16 cellular contexts compared by ENCODE assay signal in genomic region chr22:24845036-24845918, GRCh38. TPM values are rescaled to one million over a fixed set of nuclear protein-coding genes. Genes with fewer than 3 reads are reported as not detected.
DNase-seq lines count a peak whose midpoint lies in the region; ATAC-seq and TF ChIP-seq lines count a peak whose summit lies in the region.
"Had no signal": no experiment of that assay in that cellular context is flagged by ENCODE, and none has a peak within 500 bp of the region (broad histone marks: within the 10 kb centered on the region; RNA-seq: fewer than 3 reads in every experiment).

No MANE protein-coding gene starts in this region.

- H3K36me3 Mint-ChIP-seq in activated CD4-positive, alpha-beta memory T cell treated with anti-CD3 and anti-CD28 coated beads, Interleukin-2, amount 10 ng/mL, durations not matched to agents 7 days and 5 days (ENCODE audit: low read depth) = no peaks in the 10 kb centered on the region
- H3K36me3 Mint-ChIP-seq in activated CD4-positive, alpha-beta memory T cell treated with anti-CD3 and anti-CD28 coated beads for 36 hours = no peaks in the 10 kb centered on the region
- H3K36me3 Mint-ChIP-seq in stimulated activated memory B cell treated with anti-CD40 and anti-IgM and Interleukin-4, amounts not matched to agents 10 μg/mL and 1 μg/mL and 100 μg/mL, for 72 hours = no peaks in the 10 kb centered on the region
- H3K36me3 Mint-ChIP-seq: activated naive CD8-positive, alpha-beta T cell treated with anti-CD3 and anti-CD28 coated beads, Interleukin-2, amount 10 ng/mL, durations not matched to agents 7 days and 5 days; T-cell had no signal

- peaks cover 22% of the 10 kb centered on the region for H3K4me1 Mint-ChIP-seq in activated CD4-positive, alpha-beta memory T cell treated with anti-CD3 and anti-CD28 coated beads, Interleukin-2, amount 10 ng/mL, durations not matched to agents 7 days and 5 days
- H3K4me1 Mint-ChIP-seq in activated CD4-positive, alpha-beta memory T cell treated with anti-CD3 and anti-CD28 coated beads for 36 hours (ENCODE audit: low read depth) = peaks cover 3% of the 10 kb centered on the region
- H3K4me1 Mint-ChIP-seq in stimulated activated memory B cell treated with anti-CD40 and anti-IgM and Interleukin-4, amounts not matched to agents 10 μg/mL and 1 μg/mL and 100 μg/mL, for 72 hours = no peaks in the 10 kb centered on the region

- H3K27me3 Mint-ChIP-seq in activated CD4-positive, alpha-beta memory T cell treated with anti-CD3 and anti-CD28 coated beads, Interleukin-2, amount 10 ng/mL, durations not matched to agents 7 days and 5 days = peaks cover 2% of the 10 kb centered on the region
- H3K27me3 Mint-ChIP-seq in activated CD4-positive, alpha-beta memory T cell treated with anti-CD3 and anti-CD28 coated beads for 36 hours = no peaks in the 10 kb centered on the region
- peaks cover 45% of the 10 kb centered on the region for H3K27me3 Mint-ChIP-seq in stimulated activated memory B cell treated with anti-CD40 and anti-IgM and Interleukin-4, amounts not matched to agents 10 μg/mL and 1 μg/mL and 100 μg/mL, for 72 hours
- H3K27me3 Mint-ChIP-seq: T-cell had no signal

- TF ChIP-seq CTCF in fibroblast of pulmonary artery (IDR thresholded peaks at IDR 0.05; ENCODE audit: low read length, missing control alignments) = no peak

- H3K9me3 Mint-ChIP-seq in activated CD4-positive, alpha-beta memory T cell treated with anti-CD3 and anti-CD28 coated beads, Interleukin-2, amount 10 ng/mL, durations not matched to agents 7 days and 5 days = no peaks in the 10 kb centered on the region
- no peaks in the 10 kb centered on the region for H3K9me3 Mint-ChIP-seq in activated CD4-positive, alpha-beta memory T cell treated with anti-CD3 and anti-CD28 coated beads for 36 hours
- H3K9me3 Mint-ChIP-seq in stimulated activated memory B cell treated with anti-CD40 and anti-IgM and Interleukin-4, amounts not matched to agents 10 μg/mL and 1 μg/mL and 100 μg/mL, for 72 hours = no peaks in the 10 kb centered on the region
- H3K9me3 Mint-ChIP-seq: activated naive CD8-positive, alpha-beta T cell treated with anti-CD3 and anti-CD28 coated beads, Interleukin-2, amount 10 ng/mL, durations not matched to agents 7 days and 5 days; T-cell had no signal

- peak; percentile 17 for DNase-seq in activated CD4-positive, alpha-beta memory T cell treated with anti-CD3 and anti-CD28 coated beads, Interleukin-2, amount 10 ng/mL, durations not matched to agents 7 days and 5 days
- DNase-seq in activated CD4-positive, alpha-beta memory T cell treated with anti-CD3 and anti-CD28 coated beads for 36 hours = no peak
- peak; percentile 31 for DNase-seq in RKO (ENCODE audit: low spot score)
- peak; percentile 13 for DNase-seq in fibroblast of pulmonary artery (ENCODE audit: low read depth)
- DNase-seq in foreskin melanocyte = no peak
- DNase-seq in glomerular visceral epithelial cell (ENCODE audit: extremely low spot score) = no peak
- DNase-seq in SK-N-DZ (ENCODE audit: low spot score) = no peak
- DNase-seq: activated CD4-positive, alpha-beta T cell treated with anti-CD3 and anti-CD28 coated beads, Interleukin-2, amount 50 U/mL, for 48 hours; activated naive CD8-positive, alpha-beta T cell treated with anti-CD3 and anti-CD28 coated beads, Interleukin-2, amount 10 ng/mL, durations not matched to agents 7 days and 5 days; DMS79 treated with DMSO at 0.1 percent for 48 hours; dorsolateral prefrontal cortex; mesendoderm; NCI-H1105 treated with DMSO at 0.1 percent for 48 hours; NCI-H526 had no signal

- POLR2A ChIA-PET in activated CD4-positive, alpha-beta memory T cell treated with anti-CD3 and anti-CD28 coated beads, Interleukin-2, amount 10 ng/mL, durations not matched to agents 7 days and 5 days (lab: Charles Lee) = no interaction called here
- POLR2A ChIA-PET in activated CD4-positive, alpha-beta memory T cell treated with anti-CD3 and anti-CD28 coated beads for 36 hours (lab: Charles Lee) = no interaction called here

- H3K27ac Mint-ChIP-seq in activated CD4-positive, alpha-beta memory T cell treated with anti-CD3 and anti-CD28 coated beads, Interleukin-2, amount 10 ng/mL, durations not matched to agents 7 days and 5 days = no peak overlapping the region
- H3K27ac Mint-ChIP-seq in activated CD4-positive, alpha-beta memory T cell treated with anti-CD3 and anti-CD28 coated beads for 36 hours = no peak overlapping the region
- no peak overlapping the region for H3K27ac Mint-ChIP-seq in stimulated activated memory B cell treated with anti-CD40 and anti-IgM and Interleukin-4, amounts not matched to agents 10 μg/mL and 1 μg/mL and 100 μg/mL, for 72 hours
- H3K27ac Mint-ChIP-seq: activated naive CD8-positive, alpha-beta T cell treated with anti-CD3 and anti-CD28 coated beads, Interleukin-2, amount 10 ng/mL, durations not matched to agents 7 days and 5 days had no signal

- peak; percentile 16 for ATAC-seq in stimulated activated memory B cell treated with anti-CD40 and anti-IgM and Interleukin-4, amounts not matched to agents 10 μg/mL and 1 μg/mL and 100 μg/mL, for 72 hours

- CTCF ChIA-PET in activated CD4-positive, alpha-beta memory T cell treated with anti-CD3 and anti-CD28 coated beads, Interleukin-2, amount 10 ng/mL, durations not matched to agents 7 days and 5 days (lab: Charles Lee) = interaction anchor here (1.5 kb wide), 1 partner anchor 73 kb away, joined by 5 read pairs; no protein-coding TSS in a partner anchor
- CTCF ChIA-PET in activated CD4-positive, alpha-beta memory T cell treated with anti-CD3 and anti-CD28 coated beads for 36 hours (lab: Charles Lee) = interaction anchor here (0.6 to 9.0 kb wide), 3 partner anchors 67 to 75 kb away, joined by 3 to 162 read pairs (median 4); no protein-coding TSS in a partner anchor

- no peak overlapping the region for H3K4me3 Mint-ChIP-seq in activated CD4-positive, alpha-beta memory T cell treated with anti-CD3 and anti-CD28 coated beads, Interleukin-2, amount 10 ng/mL, durations not matched to agents 7 days and 5 days
- H3K4me3 Mint-ChIP-seq in activated CD4-positive, alpha-beta memory T cell treated with anti-CD3 and anti-CD28 coated beads for 36 hours = no peak overlapping the region
- H3K4me3 Mint-ChIP-seq in stimulated activated memory B cell treated with anti-CD40 and anti-IgM and Interleukin-4, amounts not matched to agents 10 μg/mL and 1 μg/mL and 100 μg/mL, for 72 hours = no peak overlapping the region
- H3K4me3 Mint-ChIP-seq: activated naive CD8-positive, alpha-beta T cell treated with anti-CD3 and anti-CD28 coated beads, Interleukin-2, amount 10 ng/mL, durations not matched to agents 7 days and 5 days; T-cell had no signal

- H3K4me3 ChIP-seq in fibroblast of pulmonary artery (replicated peaks; ENCODE audit: low read depth, low read length) = no peak overlapping the region
- H3K4me3 ChIP-seq: dorsolateral prefrontal cortex had no signal

- intact Hi-C loops in activated CD4-positive, alpha-beta memory T cell treated with anti-CD3 and anti-CD28 coated beads for 36 hours (cut with micrococcal nuclease) = no loop called here

RNA-seq across cellular contexts. Expression of gene SGSM1, which starts 39.3 kb away (rescaled TPM):
- under 1 TPM; 0.35 to 0.93 TPM for total RNA-seq in activated CD4-positive, alpha-beta memory T cell treated with anti-CD3 and anti-CD28 coated beads, Interleukin-2, amount 10 ng/mL, durations not matched to agents 7 days and 5 days
- under 1 TPM; 0.29 to 0.38 TPM for total RNA-seq in activated CD4-positive, alpha-beta memory T cell treated with anti-CD3 and anti-CD28 coated beads for 36 hours
- polyA plus RNA-seq in SK-N-DZ (2014; cell fraction: cytosol; rRNA removed) = 0.06 and 0.13 TPM in 2 replicates
- polyA plus RNA-seq in SK-N-DZ (2014; cell fraction: nucleus; rRNA removed) = 0.21 TPM in 2 replicates

Comparison
In these comparisons a context has a peak if more than half of its experiments do, and no peak if none do; other contexts are left out.
1. DNase-seq: peak in activated CD4-positive, alpha-beta memory T cell treated with anti-CD3 and anti-CD28 coated beads, Interleukin-2, amount 10 ng/mL, durations not matched to agents 7 days and 5 days (single experiment), RKO (single experiment) and fibroblast of pulmonary artery (single experiment); none in activated CD4-positive, alpha-beta memory T cell treated with anti-CD3 and anti-CD28 coated beads for 36 hours (single experiment), foreskin melanocyte (single experiment), glomerular visceral epithelial cell (single experiment) and SK-N-DZ (single experiment).